15 cellular contexts compared by ENCODE assay signal in genomic region chr7:7672545-7673239, GRCh38.
DNase-seq lines count a peak whose midpoint lies in the region; ATAC-seq lines count a peak whose summit lies in the region.
"Had no signal": no experiment of that assay in that cellular context is flagged by ENCODE, and none has a peak within 500 bp of the region (broad histone marks: within the 10 kb centered on the region; RNA-seq: fewer than 3 reads in every experiment).

No MANE protein-coding gene starts in this region.

- peaks cover 20% of the 10 kb centered on the region for H3K9me3 Mint-ChIP-seq in activated naive CD8-positive, alpha-beta T cell treated with anti-CD3 and anti-CD28 coated beads, Interleukin-2, amount 50 U/mL, for 24 hours

- peaks cover 34% of the 10 kb centered on the region for H3K36me3 Mint-ChIP-seq in activated naive CD8-positive, alpha-beta T cell treated with anti-CD3 and anti-CD28 coated beads, Interleukin-2, amount 50 U/mL, for 24 hours (ENCODE audit: low read depth)

- H3K4me1 Mint-ChIP-seq in activated naive CD8-positive, alpha-beta T cell treated with anti-CD3 and anti-CD28 coated beads, Interleukin-2, amount 50 U/mL, for 24 hours: peaks cover 41% of the 10 kb centered on the region

- H3K4me3 Mint-ChIP-seq in activated naive CD8-positive, alpha-beta T cell treated with anti-CD3 and anti-CD28 coated beads, Interleukin-2, amount 50 U/mL, for 24 hours: peak overlapping the region; percentile 7

- peak; percentile 42 for DNase-seq in stimulated activated CD4-positive, alpha-beta T cell treated with anti-CD3 and anti-CD28 coated beads, Interleukin-15, amount 100 ng/mL, for 24 hours
- DNase-seq in stimulated activated CD4-positive, alpha-beta T cell treated with anti-CD3 and anti-CD28 coated beads, Interleukin-12 subunit alpha, Interleukin-12 subunit beta, amount 100 ng/mL, for 4 hours: no peak
- DNase-seq in NAMALWA (ENCODE audit: low spot score) (peak; percentile 34), superior temporal gyrus (ENCODE audit: extremely low spot score) (peak; percentile 52), DMS 273 (lab: John Stamatoyannopoulos, UW; ENCODE audit: unreplicated experiment) (no peak)
- DNase-seq in activated naive CD8-positive, alpha-beta T cell treated with anti-CD3 and anti-CD28 coated beads, Interleukin-2, amount 50 U/mL, for 24 hours: peak; percentile 14
- DNase-seq: adrenal gland, DMS79, foreskin fibroblast, GOT3, left lung, NCI-H2029 treated with DMSO at 0.1 percent for 48 hours, NCI-H774 had no signal

- H3K27me3 Mint-ChIP-seq in activated naive CD8-positive, alpha-beta T cell treated with anti-CD3 and anti-CD28 coated beads, Interleukin-2, amount 50 U/mL, for 24 hours: no peaks in the 10 kb centered on the region

- peak; percentile 85 for ATAC-seq in activated naive CD8-positive, alpha-beta T cell treated with anti-CD3 and anti-CD28 coated beads, Interleukin-2, amount 50 U/mL, for 24 hours
- ATAC-seq in GM18873 (IDR thresholded peaks at IDR 0.05; ENCODE audit: low FRiP score, unreplicated experiment) (no peak), HG03045 (IDR thresholded peaks at IDR 0.05; ENCODE audit: unreplicated experiment) (no peak)
- ATAC-seq: left lung had no signal

- H3K27ac Mint-ChIP-seq in activated naive CD8-positive, alpha-beta T cell treated with anti-CD3 and anti-CD28 coated beads, Interleukin-2, amount 50 U/mL, for 24 hours: peak overlapping the region; percentile 80

Comparison
In these comparisons a context has a peak if more than half of its experiments do, and no peak if none do; other contexts are left out.
1. DNase-seq: peak in stimulated activated CD4-positive, alpha-beta T cell treated with anti-CD3 and anti-CD28 coated beads, Interleukin-15, amount 100 ng/mL, for 24 hours (single experiment), NAMALWA (single experiment), activated naive CD8-positive, alpha-beta T cell treated with anti-CD3 and anti-CD28 coated beads, Interleukin-2, amount 50 U/mL, for 24 hours (single experiment) and superior temporal gyrus (single experiment); none in stimulated activated CD4-positive, alpha-beta T cell treated with anti-CD3 and anti-CD28 coated beads, Interleukin-12 subunit alpha, Interleukin-12 subunit beta, amount 100 ng/mL, for 4 hours (single experiment) and DMS 273 (single experiment).